In the genomic region with DNA sequence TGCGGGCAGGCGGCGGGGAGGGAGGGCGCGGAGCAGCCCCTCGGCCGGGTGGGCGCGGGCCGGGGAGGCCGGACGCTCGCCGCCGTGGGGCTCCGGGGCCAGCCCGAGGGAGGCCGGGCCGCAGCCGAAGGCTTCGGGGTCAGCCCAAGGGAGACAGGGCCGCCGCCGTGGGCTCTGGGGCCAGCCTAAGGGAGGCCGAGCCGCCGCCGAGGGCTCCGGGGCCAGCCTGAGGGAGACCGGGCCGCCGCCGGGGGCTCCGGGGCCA, we compare ENCODE assay signal across 8 cellular contexts. TPM values are rescaled to one million over a fixed set of nuclear protein-coding genes. Genes with fewer than 3 reads are reported as not detected.
DNase-seq lines count a peak whose midpoint lies in the region; ATAC-seq and TF ChIP-seq lines count a peak whose summit lies in the region.

No MANE protein-coding gene starts in this region.

- H3K27ac ChIP-seq in cardiac muscle cell (peak overlapping the region; percentile 100), mammary epithelial cell (ENCODE audit: insufficient read depth, low read depth, low read length) (peak overlapping the region; percentile 65), lung (ENCODE audit: low read depth in 1 of 2, low read length in 1 of 2) (peak overlapping the region; percentile 99), aorta (ENCODE audit: low read depth in 1 of 2, low read length in 2 of 2) (peak overlapping the region; percentile 98 to 99)

- intact Hi-C loops in cardiac septum (cut with DNase I) (loop anchor here (1.0 to 5.0 kb wide), 5 partner anchors 66 to 290 kb away; a partner anchor contains a TSS), mammary epithelial cell (cut with micrococcal nuclease) (loop anchor here (1.0 kb wide), 2 partner anchors 62 to 91 kb away; no protein-coding TSS in a partner anchor), aorta (cut with DNase I) (loop anchor here (5.0 to 10.0 kb wide), 3 partner anchors 50 to 202 kb away; no protein-coding TSS in a partner anchor)

- no peaks in the 10 kb centered on the region for H3K27me3 Mint-ChIP-seq in naive thymus-derived CD8-positive, alpha-beta T cell

- CTCF ChIA-PET in mammary epithelial cell (lab: Charles Lee; ENCODE audit: low non-redundant PET) = no interaction called here

- TF ChIP-seq CTCF in cardiac muscle cell (IDR thresholded peaks at IDR 0.05; ENCODE audit: low read depth, low read length) (no peak), mammary epithelial cell (conservative IDR thresholded peaks at IDR 0.05 in 1 of 2, IDR thresholded peaks at IDR 0.05 in 1 of 2; ENCODE audit: extremely low read depth in 1 of 2, insufficient read depth in 1 of 2, low read depth in 1 of 2, low read length in 2 of 2) (no peak), lung (IDR thresholded peaks at IDR 0.05; ENCODE audit: control extremely low read depth, extremely low read depth) (no peak)

- H3K9me3 ChIP-seq in cardiac muscle cell (ENCODE audit: low read depth) = no peaks in the 10 kb centered on the region
- H3K9me3 ChIP-seq in mammary epithelial cell (replicated peaks; ENCODE audit: insufficient read depth, low read length) = no peaks in the 10 kb centered on the region
- H3K9me3 ChIP-seq in lung (ENCODE audit: control insufficient read depth in 2 of 2, insufficient read depth in 1 of 2, low read length in 1 of 2) = no peaks in the 10 kb centered on the region
- H3K9me3 ChIP-seq in aorta (ENCODE audit: control insufficient read depth, low read length) = no peaks in the 10 kb centered on the region

- peaks cover 0 to 15% (median 3%) of the 10 kb centered on the region in 3 donors for H3K36me3 Mint-ChIP-seq in naive thymus-derived CD8-positive, alpha-beta T cell

- H3K4me1 ChIP-seq in cardiac muscle cell (ENCODE audit: low read depth) (peaks cover 19% of the 10 kb centered on the region), mammary epithelial cell (ENCODE audit: insufficient read depth, low read length) (peaks cover 3% of the 10 kb centered on the region), lung (ENCODE audit: control insufficient read depth in 2 of 2, insufficient read depth in 2 of 2, low read length in 2 of 2) (peaks cover 3 to 10% of the 10 kb centered on the region in 2 donors), aorta (ENCODE audit: control insufficient read depth in 1 of 2, insufficient read depth in 2 of 2, low read length in 2 of 2) (no peaks in the 10 kb centered on the region)

- POLR2A ChIA-PET in naive thymus-derived CD8-positive, alpha-beta T cell (lab: Charles Lee) = interaction anchor here (0.7 to 9.2 kb wide), 16 partner anchors 9 to 285 kb away, joined by 3 to 82 read pairs (median 4); a partner anchor contains a TSS

- DNase-seq in cardiac muscle cell (ENCODE audit: low read depth in 1 of 2, low spot score in 1 of 2) (no peak), cardiac septum (ENCODE audit: low spot score) (no peak), mammary epithelial cell (no peak), lung (ENCODE audit: low spot score) (no peak), aorta (no peak)
- no peak for DNase-seq in naive thymus-derived CD8-positive, alpha-beta T cell

- dilution Hi-C loops in mammary epithelial cell (cut with HindIII; ENCODE audit: low sequenced_read_pairs) = no loop called here

- ATAC-seq in lung (ENCODE audit: insufficient read depth, low FRiP score) = peak; percentile 7
- no peak for ATAC-seq in aorta (ENCODE audit: low FRiP score)
- ATAC-seq in HG02840 (IDR thresholded peaks at IDR 0.05; ENCODE audit: low FRiP score, unreplicated experiment) = no peak
- no peak for ATAC-seq in naive thymus-derived CD8-positive, alpha-beta T cell
- no peak for ATAC-seq in HG02588 (IDR thresholded peaks at IDR 0.05; ENCODE audit: unreplicated experiment)

- H3K9me3 Mint-ChIP-seq in naive thymus-derived CD8-positive, alpha-beta T cell = no peaks in the 10 kb centered on the region

- peak overlapping the region in 1 of 10 donors; percentile 85 for H3K4me3 Mint-ChIP-seq in naive thymus-derived CD8-positive, alpha-beta T cell

- H3K4me3 ChIP-seq in cardiac muscle cell (peak overlapping the region; percentile 68), mammary epithelial cell (replicated peaks in 1 of 3; ENCODE audit: insufficient read depth in 1 of 3, low read depth in 2 of 3, low read length in 3 of 3) (peak overlapping the region; percentile 69 to 91 (median 85)), lung (peak overlapping the region; percentile 95), aorta (ENCODE audit: low read length in 2 of 2) (peak overlapping the region; percentile 90 to 96)

- H3K27me3 ChIP-seq in cardiac muscle cell (no peaks in the 10 kb centered on the region), mammary epithelial cell (ENCODE audit: insufficient read depth, low read length) (no peaks in the 10 kb centered on the region), lung (ENCODE audit: control insufficient read depth, insufficient read depth) (no peaks in the 10 kb centered on the region), aorta (ENCODE audit: control insufficient read depth in 1 of 2, insufficient read depth in 2 of 2, low read length in 1 of 2) (no peaks in the 10 kb centered on the region)

- peak overlapping the region; percentile 66 for H3K9ac ChIP-seq in mammary epithelial cell (ENCODE audit: insufficient read depth, low read length)

- no TSS peak for BruUV-seq in mammary epithelial cell (replicated peaks; lab: Mats Ljungman, UMichigan)

- H3K4me1 Mint-ChIP-seq in naive thymus-derived CD8-positive, alpha-beta T cell = peaks cover 40 to 74% (median 72%) of the 10 kb centered on the region in 4 donors

- in situ Hi-C loops in mammary epithelial cell (cut with MboI; ENCODE audit: low sequenced_read_pairs in 2 of 2) = no loop called here

- peak overlapping the region; percentile 68 for H2AFZ ChIP-seq in mammary epithelial cell (ENCODE audit: low read depth, low read length)

- peaks cover 5% of the 10 kb centered on the region for H4K20me1 ChIP-seq in mammary epithelial cell (ENCODE audit: insufficient read depth, low read length)

- H3K36me3 ChIP-seq in cardiac muscle cell (no peaks in the 10 kb centered on the region), mammary epithelial cell (ENCODE audit: insufficient read depth, low read length) (peaks cover 3% of the 10 kb centered on the region), lung (ENCODE audit: control insufficient read depth in 2 of 2, insufficient read depth in 2 of 2, low read length in 2 of 2) (no peaks in the 10 kb centered on the region), aorta (ENCODE audit: control insufficient read depth in 1 of 2, insufficient read depth in 2 of 2, low read length in 1 of 2) (peaks cover 0 to 2% of the 10 kb centered on the region in 2 donors)

- H3K79me2 ChIP-seq in mammary epithelial cell (ENCODE audit: insufficient read depth, low read length) = peaks cover 47% of the 10 kb centered on the region

- H3K4me2 ChIP-seq in mammary epithelial cell (ENCODE audit: insufficient read depth, low read depth, low read length) = peak overlapping the region; percentile 68

- no peak overlapping the region for H3K27ac Mint-ChIP-seq in naive thymus-derived CD8-positive, alpha-beta T cell

- WGBS in mammary epithelial cell (ENCODE audit: low coverage, missing lambda C conversion rate) = no CpG with 5 or more reads among the region's 34 CpGs
- WGBS in lung, 2 donors = 0% methylated on average over 6 to 34 of the region's 34 CpGs
- 0 to 1% methylated on average over 13 to 34 of the region's 34 CpGs for WGBS in aorta, 2 donors

RNA-seq across cellular contexts. Expression of a gene that starts 0.3 kb away (rescaled TPM):
- 25.8 and 28.7 TPM in 2 replicates for total RNA-seq in cardiac muscle cell
- polyA plus RNA-seq in cardiac muscle cell = 27.4 and 30.0 TPM in 2 replicates
- total RNA-seq in cardiac septum = 73.0 TPM
- 10 to 100 TPM; 20.0 to 37.5 TPM for total RNA-seq in mammary epithelial cell
- 6.7 TPM for polyA plus RNA-seq in mammary epithelial cell
- polyA minus RNA-seq in mammary epithelial cell = 11.6 TPM
- 10 to 100 TPM; 27.0 to 34.6 TPM for total RNA-seq in lung
- 10 to 100 TPM in 1 of 2 donors, 1 to 10 TPM in 1; 6.8 to 10.4 TPM for polyA plus RNA-seq in lung
- total RNA-seq in aorta = 10 to 100 TPM; 32.0 to 38.8 TPM
- 1 to 10 TPM; 7.9 to 9.2 TPM for polyA plus RNA-seq in aorta
- total RNA-seq in naive thymus-derived CD8-positive, alpha-beta T cell = 10 to 100 TPM; 29.9 to 31.0 TPM
- polyA plus RNA-seq in naive thymus-derived CD8-positive, alpha-beta T cell = 10 to 100 TPM; 11.9 to 15.4 (median 13.7) TPM
